Comparison of ENCODE assay signal across 8 cellular contexts in the genomic region with DNA sequence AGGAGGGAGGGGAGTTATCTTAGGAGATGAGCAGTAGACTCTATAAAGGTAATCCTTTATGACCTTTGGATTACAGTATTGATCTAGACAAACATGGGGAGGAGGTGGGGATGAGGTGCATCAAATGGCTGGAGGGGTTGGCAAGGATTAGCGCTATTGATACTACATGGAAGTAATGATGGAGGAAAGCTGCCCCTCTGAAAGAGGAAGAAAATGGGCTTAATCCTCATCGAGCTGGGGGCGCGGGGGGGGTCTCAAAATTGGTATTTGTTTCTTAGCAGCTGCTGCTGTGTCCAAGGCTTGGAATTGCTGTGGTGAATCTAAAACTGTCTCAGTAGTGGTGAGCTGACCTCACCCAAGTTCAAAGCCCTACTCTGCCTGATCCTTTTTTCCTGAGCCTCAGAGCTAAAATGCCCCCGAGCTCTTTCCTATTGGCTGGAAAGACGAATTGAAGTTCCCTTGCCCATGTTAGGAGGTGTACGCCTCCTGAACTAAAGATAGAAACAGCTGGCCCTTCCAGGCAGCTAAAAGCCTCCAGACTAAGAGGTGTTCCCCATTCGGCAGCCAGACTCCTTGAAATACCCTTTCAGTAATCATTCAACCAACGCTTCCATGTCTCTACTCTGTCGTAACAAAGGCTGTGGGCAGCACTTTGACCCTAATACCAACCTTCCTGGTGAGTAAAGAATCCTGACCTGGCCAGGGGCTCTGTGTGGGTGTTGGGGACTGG. TPM values are rescaled to one million over a fixed set of nuclear protein-coding genes. Genes with fewer than 3 reads are reported as not detected.
DNase-seq lines count a peak whose midpoint lies in the region; ATAC-seq, FAIRE-seq and TF ChIP-seq lines count a peak whose summit lies in the region.

A gene (plus strand): TSS at position 556 of the 730 bp plus-strand sequence. CDS start 57 bp downstream, at position 613.

- no peaks in the 10 kb centered on the region for H3K27me3 ChIP-seq in K562 (ENCODE audit: control insufficient read depth in 2 of 2, insufficient read depth in 2 of 2, low read length in 2 of 2)

- POLR2A ChIA-PET in K562 (lab: Yijun Ruan, JAX) = interaction anchor here (0.5 to 1.8 kb wide), 9 partner anchors 9 to 1133 kb away, joined by 3 to 6 read pairs (median 3); no protein-coding TSS in a partner anchor

- no peak within 1 kb of the TSS for H3K4me3 ChIP-seq in K562

- peaks cover 28% of the 10 kb centered on the region for H3K9me3 Mint-ChIP-seq in mesothelial cell of epicardium

- in situ Hi-C loops in K562 (cut with MboI) = no loop called here

- no peak within 1 kb of the TSS for H2AFZ ChIP-seq in K562 (ENCODE audit: low read depth, low read length)

- no peak for TF ChIP-seq EP300 in K562 (IDR thresholded peaks at IDR 0.05; ENCODE audit: low read length)

- DNase-seq in CD1c-positive myeloid dendritic cell (ENCODE audit: extremely low spot score) (peak; percentile 31), Kasumi-1 (lab: John Stamatoyannopoulos, UW) (peak; percentile 38 to 47), K562 (ENCODE audit: extremely low read depth in 1 of 4, low spot score in 3 of 4) (peak in 3 of 4 experiments; percentile 11 to 32 (median 28)), mesothelial cell of epicardium (ENCODE audit: low spot score in 2 of 2, unreplicated experiment in 2 of 2) (no peak), posterior vena cava (ENCODE audit: low spot score) (no peak), kidney glomerular epithelial cell (lab: John Stamatoyannopoulos, UW) (no peak)

- H3K4me2 ChIP-seq in K562 (ENCODE audit: insufficient read depth, low read length) = peak within 1 kb of the TSS; percentile 20; the same call in 1 of the 2 replicates

- no peaks in the 10 kb centered on the region for H3K9me3 ChIP-seq in K562 (replicated peaks; ENCODE audit: control insufficient read depth, insufficient read depth, low read depth, low read length)

- TF ChIP-seq CTCF in K562 (IDR thresholded peaks at IDR 0.05 in 2 of 3, conservative IDR thresholded peaks at IDR 0.05 in 1 of 3; ENCODE audit: insufficient read depth in 2 of 3, low read depth in 1 of 3, low read length in 3 of 3) (no peak), mesothelial cell of epicardium (IDR thresholded peaks at IDR 0.05; ENCODE audit: unreplicated experiment) (no peak)

- FAIRE-seq in K562 (lab: Jason Lieb, UNC) = peak; percentile 15

- H3K4me1 Mint-ChIP-seq in mesothelial cell of epicardium = peaks cover 4% of the 10 kb centered on the region

- no peak for TF ChIP-seq RAD21 in K562 (CRISPR knock-in tag; conservative IDR thresholded peaks at IDR 0.05 in 1 of 2, IDR thresholded peaks at IDR 0.05 in 1 of 2)

- CTCF ChIA-PET in K562 (lab: Yijun Ruan, JAX; ENCODE audit: low intra/inter-chr PET ratio) = no interaction called here

- 45% methylated on average over 10 of the region's 10 CpGs for WGBS in K562 (ENCODE audit: insufficient coverage, low coverage, missing lambda C conversion rate)

- H3K36me3 Mint-ChIP-seq in mesothelial cell of epicardium = peaks cover 35% of the 10 kb centered on the region

- ATAC-seq in K562 (peak; percentile 58), GM21360 (IDR thresholded peaks at IDR 0.05; ENCODE audit: unreplicated experiment) (no peak), HG03378 (IDR thresholded peaks at IDR 0.05; ENCODE audit: unreplicated experiment) (no peak)

- no TSS peak for BruUV-seq in K562 (replicated peaks; lab: Mats Ljungman, UMichigan)

- peak within 1 kb of the TSS; percentile 58; the same call in 2 of the 3 replicates for H3K27ac ChIP-seq in K562 (ENCODE audit: extremely low read depth, low read depth, low read length)

- peaks cover 3% of the 10 kb centered on the region; the same call in 1 of the 2 replicates for H4K20me1 ChIP-seq in K562 (replicated peaks; ENCODE audit: control insufficient read depth, insufficient read depth, low read length)

- TF ChIP-seq POLR2A in K562 (conservative IDR thresholded peaks at IDR 0.05) = peak; percentile 61

- H3K79me2 ChIP-seq in K562 (ENCODE audit: control insufficient read depth, insufficient read depth, low read length) = no peaks in the 10 kb centered on the region

- peak within 1 kb of the TSS; percentile 56 for H3K27ac Mint-ChIP-seq in mesothelial cell of epicardium

- no peaks in the 10 kb centered on the region for H3K27me3 Mint-ChIP-seq in mesothelial cell of epicardium (ENCODE audit: low read depth)

- H3K4me3 Mint-ChIP-seq in mesothelial cell of epicardium = no peak within 1 kb of the TSS

- H3K9me1 ChIP-seq in K562 (ENCODE audit: control insufficient read depth, insufficient read depth, low read length) = no peaks in the 10 kb centered on the region

- peaks cover 0 to 14% of the 10 kb centered on the region in 2 experiments; a peak in 3 of 5 replicates for H3K4me1 ChIP-seq in K562 (replicated peaks in 1 of 2; ENCODE audit: control insufficient read depth in 2 of 2, insufficient read depth in 2 of 2, low read length in 2 of 2)

- peaks cover 50% of the 10 kb centered on the region for H3K36me3 ChIP-seq in K562 (ENCODE audit: control insufficient read depth, insufficient read depth, low read length)

- H3K9ac ChIP-seq in K562 (ENCODE audit: insufficient read depth in 1 of 2, low read depth in 2 of 2, low read length in 2 of 2) = peak within 1 kb of the TSS in 1 of 2 experiments; percentile 17; a peak in 2 of 4 replicates

- intact Hi-C loops in K562 (cut with micrococcal nuclease) (no loop called here), posterior vena cava (cut with DNase I) (no loop called here)

TF ChIP-seq in K562, 482 proteins besides CTCF, POLR2A, EP300 and RAD21 (continues in another document):
- no peak for TF ChIP-seq SP2 (IDR thresholded peaks at IDR 0.05; ENCODE audit: extremely low read depth, low read depth, low read length, poor library complexity, severe bottlenecking)
- TF ChIP-seq, protein P1, sequence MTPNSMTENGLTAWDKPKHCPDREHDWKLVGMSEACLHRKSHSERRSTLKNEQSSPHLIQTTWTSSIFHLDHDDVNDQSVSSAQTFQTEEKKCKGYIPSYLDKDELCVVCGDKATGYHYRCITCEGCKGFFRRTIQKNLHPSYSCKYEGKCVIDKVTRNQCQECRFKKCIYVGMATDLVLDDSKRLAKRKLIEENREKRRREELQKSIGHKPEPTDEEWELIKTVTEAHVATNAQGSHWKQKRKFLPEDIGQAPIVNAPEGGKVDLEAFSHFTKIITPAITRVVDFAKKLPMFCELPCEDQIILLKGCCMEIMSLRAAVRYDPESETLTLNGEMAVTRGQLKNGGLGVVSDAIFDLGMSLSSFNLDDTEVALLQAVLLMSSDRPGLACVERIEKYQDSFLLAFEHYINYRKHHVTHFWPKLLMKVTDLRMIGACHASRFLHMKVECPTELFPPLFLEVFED (CRISPR knock-in tag; conservative IDR thresholded peaks at IDR 0.05) = peak; percentile 79; the same call in 1 of the 2 replicates
- TF ChIP-seq NCOA2 (IDR thresholded peaks at IDR 0.05; ENCODE audit: partially characterized antibody in 2 of 2) = no peak
- TF ChIP-seq, protein P2, sequence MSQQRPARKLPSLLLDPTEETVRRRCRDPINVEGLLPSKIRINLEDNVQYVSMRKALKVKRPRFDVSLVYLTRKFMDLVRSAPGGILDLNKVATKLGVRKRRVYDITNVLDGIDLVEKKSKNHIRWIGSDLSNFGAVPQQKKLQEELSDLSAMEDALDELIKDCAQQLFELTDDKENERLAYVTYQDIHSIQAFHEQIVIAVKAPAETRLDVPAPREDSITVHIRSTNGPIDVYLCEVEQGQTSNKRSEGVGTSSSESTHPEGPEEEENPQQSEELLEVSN (IDR thresholded peaks at IDR 0.05; ENCODE audit: borderline replicate concordance in 1 of 2, extremely low read depth in 1 of 2, insufficient read depth in 1 of 2, insufficient read length in 1 of 2, low read depth in 1 of 2, low read length in 1 of 2, poor library complexity in 1 of 2, severe bottlenecking in 1 of 2) = no peak
- no peak for TF ChIP-seq CHD2 (IDR thresholded peaks at IDR 0.05; ENCODE audit: low read depth, low read length)
- TF ChIP-seq SRF (CRISPR knock-in tag; IDR thresholded peaks at IDR 0.05) = peak in 1 of 2 experiments; percentile 88; a peak in 2 of 4 replicates
- TF ChIP-seq, protein P3, sequence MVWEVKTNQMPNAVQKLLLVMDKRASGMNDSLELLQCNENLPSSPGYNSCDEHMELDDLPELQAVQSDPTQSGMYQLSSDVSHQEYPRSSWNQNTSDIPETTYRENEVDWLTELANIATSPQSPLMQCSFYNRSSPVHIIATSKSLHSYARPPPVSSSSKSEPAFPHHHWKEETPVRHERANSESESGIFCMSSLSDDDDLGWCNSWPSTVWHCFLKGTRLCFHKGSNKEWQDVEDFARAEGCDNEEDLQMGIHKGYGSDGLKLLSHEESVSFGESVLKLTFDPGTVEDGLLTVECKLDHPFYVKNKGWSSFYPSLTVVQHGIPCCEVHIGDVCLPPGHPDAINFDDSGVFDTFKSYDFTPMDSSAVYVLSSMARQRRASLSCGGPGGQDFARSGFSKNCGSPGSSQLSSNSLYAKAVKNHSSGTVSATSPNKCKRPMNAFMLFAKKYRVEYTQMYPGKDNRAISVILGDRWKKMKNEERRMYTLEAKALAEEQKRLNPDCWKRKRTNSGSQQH (CRISPR knock-in tag; IDR thresholded peaks at IDR 0.05) = peak; percentile 44; the same call in 1 of the 2 replicates
- TF ChIP-seq DACH1 (IDR thresholded peaks at IDR 0.05; ENCODE audit: partially characterized antibody) = peak; percentile 28
- 0 out of 4 replicates have a peak, but pooled peaks of 1 of the 2 experiments have one; percentile 34 for TF ChIP-seq MAZ (CRISPR knock-in tag; conservative IDR thresholded peaks at IDR 0.05 in 1 of 2, IDR thresholded peaks at IDR 0.05 in 1 of 2)

RNA-seq across cellular contexts. Expression of the gene that starts here (rescaled TPM):
- total RNA-seq in K562 (2011; cell fraction: chromatin; rRNA removed; ENCODE audit: low replicate concordance) = 37.4 and 39.2 TPM in 2 replicates
- total RNA-seq in K562 (2011; cell fraction: nucleolus; rRNA removed) = 12.5 and 12.8 TPM in 2 replicates
- total RNA-seq in K562 (2011; cell fraction: nucleoplasm; rRNA removed) = 27.9 and 36.9 TPM in 2 replicates
- total RNA-seq in K562 (2014; rRNA removed) (0.98 and 4.0 TPM in 2 replicates), K562 (2014; rRNA removed; fragmentation: Illumina TruSeq; extraction: Trizol) (1.4 and 1.9 TPM in 2 replicates), K562 (2015; rRNA removed; fragmentation: Illumina TruSeq; extraction: Trizol) (1.9 and 2.0 TPM in 2 replicates), K562 (2021) (1.8 and 2.6 TPM in 2 replicates), mesothelial cell of epicardium (3.7 to 4.4 TPM (median 3.7 TPM) in 3 replicates), posterior vena cava (10 to 100 TPM in 1 of 2 donors, 1 to 10 TPM in 1; 9.3 to 13.0 TPM)
- polyA plus RNA-seq in K562 (2011; rRNA removed) (2.6 TPM in 2 replicates), K562 (2014; fragmentation: Illumina TruSeq; extraction: Trizol) (1.1 and 1.6 TPM in 2 replicates), K562 (2014; fragmentation: Nextera tagmentation; extraction: Ambion mirVana) (1 to 10 TPM; 1.6 to 1.9 TPM), K562 (2014; rRNA removed) (2.1 and 4.0 TPM in 2 replicates)
- polyA plus RNA-seq in K562 (2011; cell fraction: cytosol; rRNA removed) = 1.4 and 2.1 TPM in 2 replicates
- 11.1 and 17.6 TPM in 2 replicates for polyA plus RNA-seq in K562 (2011; cell fraction: nucleus; rRNA removed)
- polyA plus RNA-seq in K562 (2012) = 2.4 and 2.5 TPM in 2 replicates
- 6.0 and 6.5 TPM in 2 replicates for polyA minus RNA-seq in K562 (2011; rRNA and poly(A)+ RNA removed)
- polyA minus RNA-seq in K562 (2011; cell fraction: cytosol; rRNA and poly(A)+ RNA removed) = 0.86 TPM in 1 of 2 replicates, not detected in the other
- polyA minus RNA-seq in K562 (2011; cell fraction: nucleus; rRNA and poly(A)+ RNA removed) = 3.9 and 6.7 TPM in 2 replicates

Comparison
In these comparisons a context has a peak if more than half of its experiments do, and no peak if none do; other contexts are left out.
1. DNase-seq: peak in CD1c-positive myeloid dendritic cell (single experiment), Kasumi-1 (2 of 2) and K562 (3 of 4); none in mesothelial cell of epicardium (0 of 2), posterior vena cava (single experiment) and kidney glomerular epithelial cell (single experiment).